1 cellular context compared by ENCODE assay signal in the genomic region with DNA sequence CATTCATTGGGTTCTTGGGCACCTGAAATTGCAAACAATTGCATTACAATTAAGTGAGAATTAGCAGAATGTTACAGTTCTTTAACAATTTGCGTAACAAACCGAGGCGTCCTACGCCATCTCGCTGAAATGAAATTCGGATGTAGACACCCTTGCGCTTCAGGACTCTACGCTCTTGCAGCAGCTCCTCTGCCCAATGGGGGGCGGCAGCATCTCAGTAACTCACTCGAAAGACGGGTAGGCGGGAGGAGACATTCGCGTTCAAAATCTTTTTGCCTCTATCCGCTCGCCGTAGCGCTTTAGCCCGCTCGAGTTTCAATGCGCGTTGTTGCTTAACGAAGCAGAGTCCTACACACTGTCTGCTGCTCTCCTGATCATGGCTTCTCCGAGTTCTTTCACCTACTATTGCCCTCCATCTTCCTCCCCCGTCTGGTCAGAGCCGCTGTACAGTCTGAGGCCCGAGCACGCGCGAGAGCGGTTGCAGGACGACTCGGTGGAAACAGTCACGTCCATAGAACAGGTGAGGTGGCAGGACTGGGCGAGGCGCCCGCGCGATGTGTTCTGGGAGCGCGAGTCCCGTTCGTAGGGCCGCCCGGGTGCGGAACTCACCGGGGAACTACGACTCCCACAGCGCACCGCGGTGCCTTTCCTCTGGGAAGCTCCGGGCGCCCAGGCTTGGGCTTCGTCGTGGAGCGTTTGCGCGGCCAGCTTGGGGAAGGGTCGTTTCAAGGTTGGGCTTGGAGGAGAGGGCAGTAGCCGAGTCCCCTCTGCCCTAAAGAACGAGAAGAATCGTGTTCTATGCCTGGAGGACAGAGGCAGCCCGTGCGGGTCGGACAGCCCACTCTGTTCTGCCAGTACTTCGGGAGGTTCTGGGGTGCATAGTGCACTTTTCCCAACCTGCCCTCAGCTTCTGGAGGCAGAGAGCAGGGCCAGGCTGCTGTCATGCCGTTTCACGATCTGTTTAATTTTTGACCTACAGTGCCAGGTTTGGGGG.
A peak's percentile ranks its signal among the peaks of the same experiment; 100 is the strongest.
TF ChIP-seq lines count a peak whose summit lies in the region.

A gene with protein sequence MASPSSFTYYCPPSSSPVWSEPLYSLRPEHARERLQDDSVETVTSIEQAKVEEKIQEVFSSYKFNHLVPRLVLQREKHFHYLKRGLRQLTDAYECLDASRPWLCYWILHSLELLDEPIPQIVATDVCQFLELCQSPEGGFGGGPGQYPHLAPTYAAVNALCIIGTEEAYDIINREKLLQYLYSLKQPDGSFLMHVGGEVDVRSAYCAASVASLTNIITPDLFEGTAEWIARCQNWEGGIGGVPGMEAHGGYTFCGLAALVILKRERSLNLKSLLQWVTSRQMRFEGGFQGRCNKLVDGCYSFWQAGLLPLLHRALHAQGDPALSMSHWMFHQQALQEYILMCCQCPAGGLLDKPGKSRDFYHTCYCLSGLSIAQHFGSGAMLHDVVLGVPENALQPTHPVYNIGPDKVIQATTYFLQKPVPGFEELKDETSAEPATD (plus strand): TSS at position 318 of the 994 bp plus-strand sequence. CDS start 59 bp downstream, at position 377.

TF ChIP-seq in HepG2, 621 proteins besides CTCF, POLR2A, EP300 and RAD21 (continued from another document and continues in another):
- TF ChIP-seq ZNF710 (CRISPR knock-in tag; IDR thresholded peaks at IDR 0.05; ENCODE audit: borderline replicate concordance) (peak; percentile 84; the same call in 1 of the 2 replicates), ZNF143 (CRISPR knock-in tag; IDR thresholded peaks at IDR 0.05) (peak; percentile 99), ZNF7 (CRISPR knock-in tag; IDR thresholded peaks at IDR 0.05) (no peak), GLMP (CRISPR knock-in tag; IDR thresholded peaks at IDR 0.05; ENCODE audit: borderline replicate concordance) (no peak), RFX3 (CRISPR knock-in tag; IDR thresholded peaks at IDR 0.05) (no peak), ZNF615 (CRISPR knock-in tag; IDR thresholded peaks at IDR 0.05; ENCODE audit: borderline replicate concordance) (peak; percentile 92; the same call in 1 of the 2 replicates), ZNF775 (CRISPR knock-in tag; IDR thresholded peaks at IDR 0.05; ENCODE audit: borderline replicate concordance) (no peak), ATM (IDR thresholded peaks at IDR 0.05; ENCODE audit: borderline replicate concordance) (no peak), CSRNP2 (CRISPR knock-in tag; conservative IDR thresholded peaks at IDR 0.05; ENCODE audit: low read depth) (no peak), HMGA1 (CRISPR knock-in tag; conservative IDR thresholded peaks at IDR 0.05) (no peak), SMARCE1 (IDR thresholded peaks at IDR 0.05; ENCODE audit: borderline replicate concordance) (no peak), MED13 (CRISPR knock-in tag; IDR thresholded peaks at IDR 0.05) (no peak), ZSCAN30 (CRISPR knock-in tag; IDR thresholded peaks at IDR 0.05) (peak; percentile 94; the same call in 1 of the 2 replicates), CHD4 (IDR thresholded peaks at IDR 0.05; ENCODE audit: borderline replicate concordance, low read length) (0 out of 2 replicates have a peak, but pooled peaks have one; percentile 42), FOXA1 (IDR thresholded peaks at IDR 0.05) (no peak), FOXA1 (CRISPR knock-in tag; IDR thresholded peaks at IDR 0.05) (peak; percentile 2; the same call in 1 of the 2 replicates), ZNF746 (CRISPR knock-in tag; IDR thresholded peaks at IDR 0.05) (no peak), FOXA3 (CRISPR knock-in tag; IDR thresholded peaks at IDR 0.05) (peak; percentile 13; the same call in 1 of the 2 replicates), KDM1A (CRISPR knock-in tag; IDR thresholded peaks at IDR 0.05) (no peak), ZNF703 (CRISPR knock-in tag; IDR thresholded peaks at IDR 0.05; ENCODE audit: borderline replicate concordance) (no peak), GFI1 (CRISPR knock-in tag; IDR thresholded peaks at IDR 0.05; ENCODE audit: borderline replicate concordance) (peak; percentile 82; the same call in 1 of the 2 replicates), NFKB2 (CRISPR knock-in tag; IDR thresholded peaks at IDR 0.05; ENCODE audit: borderline replicate concordance) (no peak; the same call in 1 of the 2 replicates), CEBPB (IDR thresholded peaks at IDR 0.05; ENCODE audit: borderline replicate concordance, low read depth, low read length) (peak; percentile 39), ELF3 (CRISPR knock-in tag; IDR thresholded peaks at IDR 0.05) (peak; percentile 47), EED (CRISPR knock-in tag; IDR thresholded peaks at IDR 0.05) (peak; percentile 19; the same call in 1 of the 2 replicates), TBP (CRISPR knock-in tag; IDR thresholded peaks at IDR 0.05) (no peak), ZNF576 (CRISPR knock-in tag; IDR thresholded peaks at IDR 0.05) (0 out of 2 replicates have a peak, but pooled peaks have one; percentile 32)
- TF ChIP-seq, protein P1, sequence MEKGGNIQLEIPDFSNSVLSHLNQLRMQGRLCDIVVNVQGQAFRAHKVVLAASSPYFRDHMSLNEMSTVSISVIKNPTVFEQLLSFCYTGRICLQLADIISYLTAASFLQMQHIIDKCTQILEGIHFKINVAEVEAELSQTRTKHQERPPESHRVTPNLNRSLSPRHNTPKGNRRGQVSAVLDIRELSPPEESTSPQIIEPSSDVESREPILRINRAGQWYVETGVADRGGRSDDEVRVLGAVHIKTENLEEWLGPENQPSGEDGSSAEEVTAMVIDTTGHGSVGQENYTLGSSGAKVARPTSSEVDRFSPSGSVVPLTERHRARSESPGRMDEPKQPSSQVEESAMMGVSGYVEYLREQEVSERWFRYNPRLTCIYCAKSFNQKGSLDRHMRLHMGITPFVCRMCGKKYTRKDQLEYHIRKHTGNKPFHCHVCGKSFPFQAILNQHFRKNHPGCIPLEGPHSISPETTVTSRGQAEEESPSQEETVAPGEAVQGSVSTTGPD (CRISPR knock-in tag; IDR thresholded peaks at IDR 0.05), result no peak
- TF ChIP-seq, protein P2, sequence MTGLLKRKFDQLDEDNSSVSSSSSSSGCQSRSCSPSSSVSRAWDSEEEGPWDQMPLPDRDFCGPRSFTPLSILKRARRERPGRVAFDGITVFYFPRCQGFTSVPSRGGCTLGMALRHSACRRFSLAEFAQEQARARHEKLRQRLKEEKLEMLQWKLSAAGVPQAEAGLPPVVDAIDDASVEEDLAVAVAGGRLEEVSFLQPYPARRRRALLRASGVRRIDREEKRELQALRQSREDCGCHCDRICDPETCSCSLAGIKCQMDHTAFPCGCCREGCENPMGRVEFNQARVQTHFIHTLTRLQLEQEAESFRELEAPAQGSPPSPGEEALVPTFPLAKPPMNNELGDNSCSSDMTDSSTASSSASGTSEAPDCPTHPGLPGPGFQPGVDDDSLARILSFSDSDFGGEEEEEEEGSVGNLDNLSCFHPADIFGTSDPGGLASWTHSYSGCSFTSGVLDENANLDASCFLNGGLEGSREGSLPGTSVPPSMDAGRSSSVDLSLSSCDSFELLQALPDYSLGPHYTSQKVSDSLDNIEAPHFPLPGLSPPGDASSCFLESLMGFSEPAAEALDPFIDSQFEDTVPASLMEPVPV (CRISPR knock-in tag; IDR thresholded peaks at IDR 0.05), result peak; percentile 90
- TF ChIP-seq, protein P3, sequence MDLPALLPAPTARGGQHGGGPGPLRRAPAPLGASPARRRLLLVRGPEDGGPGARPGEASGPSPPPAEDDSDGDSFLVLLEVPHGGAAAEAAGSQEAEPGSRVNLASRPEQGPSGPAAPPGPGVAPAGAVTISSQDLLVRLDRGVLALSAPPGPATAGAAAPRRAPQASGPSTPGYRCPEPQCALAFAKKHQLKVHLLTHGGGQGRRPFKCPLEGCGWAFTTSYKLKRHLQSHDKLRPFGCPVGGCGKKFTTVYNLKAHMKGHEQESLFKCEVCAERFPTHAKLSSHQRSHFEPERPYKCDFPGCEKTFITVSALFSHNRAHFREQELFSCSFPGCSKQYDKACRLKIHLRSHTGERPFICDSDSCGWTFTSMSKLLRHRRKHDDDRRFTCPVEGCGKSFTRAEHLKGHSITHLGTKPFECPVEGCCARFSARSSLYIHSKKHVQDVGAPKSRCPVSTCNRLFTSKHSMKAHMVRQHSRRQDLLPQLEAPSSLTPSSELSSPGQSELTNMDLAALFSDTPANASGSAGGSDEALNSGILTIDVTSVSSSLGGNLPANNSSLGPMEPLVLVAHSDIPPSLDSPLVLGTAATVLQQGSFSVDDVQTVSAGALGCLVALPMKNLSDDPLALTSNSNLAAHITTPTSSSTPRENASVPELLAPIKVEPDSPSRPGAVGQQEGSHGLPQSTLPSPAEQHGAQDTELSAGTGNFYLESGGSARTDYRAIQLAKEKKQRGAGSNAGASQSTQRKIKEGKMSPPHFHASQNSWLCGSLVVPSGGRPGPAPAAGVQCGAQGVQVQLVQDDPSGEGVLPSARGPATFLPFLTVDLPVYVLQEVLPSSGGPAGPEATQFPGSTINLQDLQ (CRISPR knock-in tag; IDR thresholded peaks at IDR 0.05), result no peak; the same call in none of the 2 replicates
- TF ChIP-seq, protein P4, sequence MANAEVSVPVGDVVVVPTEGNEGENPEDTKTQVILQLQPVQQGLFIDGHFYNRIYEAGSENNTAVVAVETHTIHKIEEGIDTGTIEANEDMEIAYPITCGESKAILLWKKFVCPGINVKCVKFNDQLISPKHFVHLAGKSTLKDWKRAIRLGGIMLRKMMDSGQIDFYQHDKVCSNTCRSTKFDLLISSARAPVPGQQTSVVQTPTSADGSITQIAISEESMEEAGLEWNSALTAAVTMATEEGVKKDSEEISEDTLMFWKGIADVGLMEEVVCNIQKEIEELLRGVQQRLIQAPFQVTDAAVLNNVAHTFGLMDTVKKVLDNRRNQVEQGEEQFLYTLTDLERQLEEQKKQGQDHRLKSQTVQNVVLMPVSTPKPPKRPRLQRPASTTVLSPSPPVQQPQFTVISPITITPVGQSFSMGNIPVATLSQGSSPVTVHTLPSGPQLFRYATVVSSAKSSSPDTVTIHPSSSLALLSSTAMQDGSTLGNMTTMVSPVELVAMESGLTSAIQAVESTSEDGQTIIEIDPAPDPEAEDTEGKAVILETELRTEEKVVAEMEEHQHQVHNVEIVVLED (CRISPR knock-in tag; IDR thresholded peaks at IDR 0.05; ENCODE audit: borderline replicate concordance), result peak; percentile 88
- TF ChIP-seq, protein P5, sequence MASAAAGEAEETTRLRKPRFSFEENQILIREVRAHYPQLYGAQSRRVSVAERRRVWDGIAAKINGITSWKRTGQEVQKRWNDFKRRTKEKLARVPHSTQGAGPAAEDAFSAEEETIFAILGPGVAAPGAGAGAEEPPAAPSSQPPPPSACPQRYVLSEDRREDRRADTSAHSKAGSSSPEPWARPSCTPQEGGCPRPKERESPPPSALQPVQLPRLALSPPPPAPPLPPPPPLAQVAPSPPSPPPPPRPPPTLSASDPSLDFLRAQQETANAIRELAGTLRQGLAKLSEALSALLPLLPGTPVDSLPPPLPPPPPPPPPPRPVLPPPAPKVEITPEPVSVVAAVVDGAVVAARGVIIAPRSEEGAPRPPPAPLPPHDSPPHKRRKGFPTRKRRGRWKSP (CRISPR knock-in tag; IDR thresholded peaks at IDR 0.05), result peak; percentile 79
- TF ChIP-seq, protein P6, sequence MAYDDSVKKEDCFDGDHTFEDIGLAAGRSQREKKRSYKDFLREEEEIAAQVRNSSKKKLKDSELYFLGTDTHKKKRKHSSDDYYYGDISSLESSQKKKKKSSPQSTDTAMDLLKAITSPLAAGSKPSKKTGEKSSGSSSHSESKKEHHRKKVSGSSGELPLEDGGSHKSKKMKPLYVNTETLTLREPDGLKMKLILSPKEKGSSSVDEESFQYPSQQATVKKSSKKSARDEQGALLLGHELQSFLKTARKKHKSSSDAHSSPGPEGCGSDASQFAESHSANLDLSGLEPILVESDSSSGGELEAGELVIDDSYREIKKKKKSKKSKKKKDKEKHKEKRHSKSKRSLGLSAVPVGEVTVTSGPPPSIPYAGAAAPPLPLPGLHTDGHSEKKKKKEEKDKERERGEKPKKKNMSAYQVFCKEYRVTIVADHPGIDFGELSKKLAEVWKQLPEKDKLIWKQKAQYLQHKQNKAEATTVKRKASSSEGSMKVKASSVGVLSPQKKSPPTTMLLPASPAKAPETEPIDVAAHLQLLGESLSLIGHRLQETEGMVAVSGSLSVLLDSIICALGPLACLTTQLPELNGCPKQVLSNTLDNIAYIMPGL (CRISPR knock-in tag; IDR thresholded peaks at IDR 0.05; ENCODE audit: borderline replicate concordance in 1 of 2, low read depth in 1 of 2), result peak; percentile 90 to 97
